8 cellular contexts compared by ENCODE assay signal in the genomic region with DNA sequence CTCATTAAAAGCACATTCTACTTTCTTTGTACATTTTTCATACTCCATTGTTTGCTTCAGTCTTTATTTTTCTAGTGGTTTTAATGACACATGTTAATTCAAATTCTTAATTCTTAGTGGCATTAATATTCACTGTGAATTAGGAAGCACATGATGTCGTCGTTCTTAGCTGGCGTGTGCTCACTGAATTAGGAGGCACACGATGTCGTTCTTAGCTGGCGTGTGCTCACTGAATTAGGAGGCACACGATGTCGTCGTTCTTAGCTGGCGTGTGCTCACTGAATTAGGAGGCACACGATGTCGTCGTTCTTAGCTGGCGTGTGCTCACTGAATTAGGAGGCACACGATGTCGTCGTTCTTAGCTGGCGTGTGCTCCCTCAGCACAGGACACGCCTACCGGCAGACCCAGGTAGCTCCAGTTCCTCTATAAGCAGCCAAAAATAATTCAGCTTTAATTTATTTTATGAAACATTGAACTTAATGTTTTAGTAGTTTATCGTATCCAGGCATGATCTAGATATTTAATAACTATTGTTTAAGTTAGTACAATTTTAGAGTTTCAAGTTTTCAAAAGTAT. TPM values are rescaled to one million over a fixed set of nuclear protein-coding genes. Genes with fewer than 3 reads are reported as not detected.
"Had no signal": no experiment of that assay in that cellular context is flagged by ENCODE, and none has a peak within 500 bp of the region (broad histone marks: within the 10 kb centered on the region; RNA-seq: fewer than 3 reads in every experiment).

No MANE protein-coding gene starts in this region.

RNA-seq across cellular contexts. Expression of gene VIPR2, which starts 17.5 kb away (rescaled TPM):
- total RNA-seq: dermis blood vessel endothelial cell, dermis microvascular lymphatic vessel endothelial cell, endothelial cell of umbilical vein, epithelial cell of proximal tubule, fibroblast of lung, fibroblast of villous mesenchyme, foreskin keratinocyte, glomerular endothelial cell had no signal
- polyA plus RNA-seq: endothelial cell of umbilical vein, fibroblast of lung, foreskin keratinocyte had no signal
